ENCODE assay signal across 7 cellular contexts in the genomic region with DNA sequence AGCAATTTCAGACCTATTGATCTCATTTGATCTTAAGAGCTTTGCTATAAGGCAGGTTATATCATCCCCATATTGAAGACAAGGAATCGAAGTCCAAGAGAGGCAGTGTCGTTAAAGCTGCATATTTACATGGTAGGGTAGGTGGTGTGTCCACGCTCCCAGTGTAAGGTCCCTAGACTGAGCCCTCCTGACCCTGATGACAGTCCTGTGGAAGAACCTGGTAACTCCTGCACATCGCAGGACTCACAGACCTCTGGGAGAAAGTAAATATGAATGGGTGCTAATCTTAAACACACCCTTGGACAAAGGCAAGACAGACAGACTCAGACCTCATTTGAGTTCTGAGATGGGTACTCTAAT. TPM values are rescaled to one million over a fixed set of nuclear protein-coding genes. Genes with fewer than 3 reads are reported as not detected.
A peak's percentile ranks its signal among the peaks of the same experiment; 100 is the strongest.
DNase-seq lines count a peak whose midpoint lies in the region; ATAC-seq and TF ChIP-seq lines count a peak whose summit lies in the region.

No MANE protein-coding gene starts in this region.

- BruUV-seq in PC-9 (replicated peaks; lab: Mats Ljungman, UMichigan) = no TSS peak

- POLR2A ChIA-PET in activated CD4-positive, alpha-beta memory T cell treated with anti-CD3 and anti-CD28 coated beads, Interleukin-2, amount 10 ng/mL, durations not matched to agents 7 days and 5 days (lab: Charles Lee) = interaction anchor here (0.7 to 5.0 kb wide), 6 partner anchors 46 to 106 kb away, joined by 3 to 32 read pairs (median 6); no protein-coding TSS in a partner anchor
- POLR2A ChIA-PET in PC-9 (lab: Charles Lee; ENCODE audit: unreplicated experiment) = no interaction called here

- CTCF ChIA-PET in activated CD4-positive, alpha-beta memory T cell treated with anti-CD3 and anti-CD28 coated beads, Interleukin-2, amount 10 ng/mL, durations not matched to agents 7 days and 5 days (lab: Charles Lee) = interaction anchor here (0.7 to 1.5 kb wide), 9 partner anchors 49 to 236 kb away, joined by 3 to 8 read pairs (median 4); a partner anchor contains a TSS
- CTCF ChIA-PET in PC-9 (lab: Charles Lee) = no interaction called here

- H3K36me3 Mint-ChIP-seq in activated CD4-positive, alpha-beta memory T cell treated with anti-CD3 and anti-CD28 coated beads, Interleukin-2, amount 10 ng/mL, durations not matched to agents 7 days and 5 days (ENCODE audit: low read depth) = peaks cover 14% of the 10 kb centered on the region

- no peak for TF ChIP-seq CTCF in PC-9 (conservative IDR thresholded peaks at IDR 0.05)

- ATAC-seq in GM18907 (IDR thresholded peaks at IDR 0.05; ENCODE audit: unreplicated experiment) = peak; percentile 5
- ATAC-seq in GM21786 (IDR thresholded peaks at IDR 0.05; ENCODE audit: unreplicated experiment) = peak; percentile 4

- H3F3A ChIP-seq in PC-9 (ENCODE audit: insufficient read depth, low read depth) = no peaks in the 10 kb centered on the region

- peak overlapping the region; percentile 78 for H3K27ac Mint-ChIP-seq in activated CD4-positive, alpha-beta memory T cell treated with anti-CD3 and anti-CD28 coated beads, Interleukin-2, amount 10 ng/mL, durations not matched to agents 7 days and 5 days

- no peak overlapping the region for H3K4me2 ChIP-seq in PC-9

- no peaks in the 10 kb centered on the region for H4K20me1 ChIP-seq in PC-9 (ENCODE audit: insufficient read depth)

- H3K4me3 Mint-ChIP-seq in activated CD4-positive, alpha-beta memory T cell treated with anti-CD3 and anti-CD28 coated beads, Interleukin-2, amount 10 ng/mL, durations not matched to agents 7 days and 5 days = peak overlapping the region; percentile 79

- H3K9me2 ChIP-seq in PC-9 (ENCODE audit: insufficient read depth) = no peaks in the 10 kb centered on the region

- no peaks in the 10 kb centered on the region for H3K9me3 ChIP-seq in PC-9 (ENCODE audit: insufficient read depth, low read depth)

- H3K27me3 ChIP-seq in PC-9 (ENCODE audit: insufficient read depth, low read depth) = peaks cover 78% of the 10 kb centered on the region

- H2AFZ ChIP-seq in PC-9 = no peak overlapping the region

- no peaks in the 10 kb centered on the region for H3K79me2 ChIP-seq in PC-9 (ENCODE audit: low read depth)

- intact Hi-C loops in PC-9 (cut with micrococcal nuclease; ENCODE audit: unreplicated experiment) = no loop called here

- peaks cover 65% of the 10 kb centered on the region for H3K4me1 Mint-ChIP-seq in activated CD4-positive, alpha-beta memory T cell treated with anti-CD3 and anti-CD28 coated beads, Interleukin-2, amount 10 ng/mL, durations not matched to agents 7 days and 5 days

- no peaks in the 10 kb centered on the region for H3K36me3 ChIP-seq in PC-9 (ENCODE audit: low read depth)

- no peak for DNase-seq in activated CD4-positive, alpha-beta memory T cell treated with anti-CD3 and anti-CD28 coated beads, Interleukin-2, amount 10 ng/mL, durations not matched to agents 7 days and 5 days
- DNase-seq in H4 (ENCODE audit: low spot score) (no peak), AG20443 (ENCODE audit: low spot score) (no peak), PC-9 (no peak)

- H3K4me3 ChIP-seq in skin epidermis (no peak overlapping the region), PC-9 (no peak overlapping the region)

- no peaks in the 10 kb centered on the region for H3K27me3 Mint-ChIP-seq in activated CD4-positive, alpha-beta memory T cell treated with anti-CD3 and anti-CD28 coated beads, Interleukin-2, amount 10 ng/mL, durations not matched to agents 7 days and 5 days

- H3K9me3 Mint-ChIP-seq in activated CD4-positive, alpha-beta memory T cell treated with anti-CD3 and anti-CD28 coated beads, Interleukin-2, amount 10 ng/mL, durations not matched to agents 7 days and 5 days = no peaks in the 10 kb centered on the region

- no peaks in the 10 kb centered on the region for H3K4me1 ChIP-seq in PC-9 (replicated peaks; ENCODE audit: insufficient read depth)

- H3K27ac ChIP-seq in skin epidermis = peak overlapping the region in 19 of 21 experiments; percentile 6 to 87 (median 70)
- H3K27ac ChIP-seq in PC-9 = no peak overlapping the region

RNA-seq across cellular contexts. Expression of a gene that starts 0.6 kb away (rescaled TPM):
- 10 to 100 TPM; 89.8 to 95.6 TPM for total RNA-seq in activated CD4-positive, alpha-beta memory T cell treated with anti-CD3 and anti-CD28 coated beads, Interleukin-2, amount 10 ng/mL, durations not matched to agents 7 days and 5 days
- total RNA-seq in H4 (2014; rRNA removed; shearing (Covaris generic)) = 25.4 and 47.3 TPM in 2 replicates
- not detected in 2 replicates for total RNA-seq in PC-9 (2021)

RNA-seq across cellular contexts. Expression of a gene that starts 1.7 kb away (rescaled TPM):
- total RNA-seq in activated CD4-positive, alpha-beta memory T cell treated with anti-CD3 and anti-CD28 coated beads, Interleukin-2, amount 10 ng/mL, durations not matched to agents 7 days and 5 days = 100 to 1,000 TPM; 173 to 176 TPM
- 5.2 and 5.4 TPM in 2 replicates for total RNA-seq in H4 (2014; rRNA removed; shearing (Covaris generic))
- total RNA-seq in PC-9 (2021) = not detected in 2 replicates

Comparison
In these comparisons a context has a peak if more than half of its experiments do, and no peak if none do; other contexts are left out.
1. RNA of a gene that starts 0.6 kb away (total RNA-seq): 89.8 to 95.6 TPM in activated CD4-positive, alpha-beta memory T cell treated with anti-CD3 and anti-CD28 coated beads, Interleukin-2, amount 10 ng/mL, durations not matched to agents 7 days and 5 days and 25.4 to 47.3 TPM in H4; not detected in PC-9; every median in the first group is over 10 times any median in the second.
2. RNA of a gene that starts 1.7 kb away (total RNA-seq): 173 to 176 TPM in activated CD4-positive, alpha-beta memory T cell treated with anti-CD3 and anti-CD28 coated beads, Interleukin-2, amount 10 ng/mL, durations not matched to agents 7 days and 5 days; 5.2 to 5.4 TPM in H4 and not detected in PC-9; every median in the first group is over 10 times any median in the second.